1 cellular context compared by ENCODE assay signal in genomic region chr7:112260941-112261340, GRCh38.
TF ChIP-seq lines count a peak whose summit lies in the region.

No MANE protein-coding gene starts in this region.

TF ChIP-seq in endothelial cell of umbilical vein, 7 proteins besides CTCF, POLR2A, EP300 and RAD21:
- TF ChIP-seq MYC (IDR thresholded peaks at IDR 0.05; ENCODE audit: low read depth, low read length), result no peak
- TF ChIP-seq EZH2 (IDR thresholded peaks at IDR 0.05; ENCODE audit: borderline replicate concordance, low read depth, low read length, severe bottlenecking), result no peak
- TF ChIP-seq MAX (IDR thresholded peaks at IDR 0.05; ENCODE audit: insufficient read depth, insufficient read length), result no peak
- no peak for TF ChIP-seq GATA2 (IDR thresholded peaks at IDR 0.05; ENCODE audit: insufficient read depth, insufficient read length, low read depth, low read length)
